Comparison of ENCODE assay signal across 9 cellular contexts in the genomic region with DNA sequence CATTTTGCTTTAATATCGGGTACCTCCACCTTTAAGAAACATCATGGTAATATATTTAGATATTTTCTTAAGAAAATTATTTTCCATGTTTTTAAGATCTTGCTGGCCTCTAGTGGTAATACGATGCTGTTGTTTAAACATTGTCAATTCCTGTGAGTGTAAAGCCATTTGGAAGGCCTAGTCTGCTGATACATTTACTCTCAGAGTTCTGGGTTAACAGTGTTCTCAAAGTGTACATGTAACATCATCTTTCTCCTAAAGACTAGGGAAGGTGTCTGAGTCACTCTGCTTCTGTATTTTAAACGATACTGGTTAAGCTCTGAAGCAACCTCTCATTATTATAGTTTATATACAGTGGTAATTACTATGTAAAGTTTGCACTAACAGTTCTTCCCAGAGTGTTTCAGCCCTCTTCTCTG.
DNase-seq lines count a peak whose midpoint lies in the region; ATAC-seq and TF ChIP-seq lines count a peak whose summit lies in the region.
"Had no signal": no experiment of that assay in that cellular context is flagged by ENCODE, and none has a peak within 500 bp of the region (broad histone marks: within the 10 kb centered on the region; RNA-seq: fewer than 3 reads in every experiment).

No MANE protein-coding gene starts in this region.

- H3K9me3 ChIP-seq in mammary epithelial cell (replicated peaks; ENCODE audit: insufficient read depth, low read length): no peaks in the 10 kb centered on the region
- H3K9me3 ChIP-seq in mesenchymal stem cell (ENCODE audit: control insufficient read depth, low read length): no peaks in the 10 kb centered on the region
- H3K9me3 ChIP-seq: upper lobe of left lung had no signal

- H3K4me1 ChIP-seq in mammary epithelial cell (ENCODE audit: insufficient read depth, low read length) (peaks cover 29% of the 10 kb centered on the region), mesenchymal stem cell (ENCODE audit: control insufficient read depth, insufficient read depth, low read depth, low read length) (no peaks in the 10 kb centered on the region)

- BruUV-seq in mammary epithelial cell (replicated peaks; lab: Mats Ljungman, UMichigan): no TSS peak

- H3K27ac ChIP-seq in mammary epithelial cell (ENCODE audit: insufficient read depth, low read depth, low read length) (peak overlapping the region; percentile 55), mesenchymal stem cell (ENCODE audit: low read length, poor library complexity, severe bottlenecking) (no peak overlapping the region)
- H3K27ac ChIP-seq: upper lobe of left lung had no signal

- dilution Hi-C loops in mammary epithelial cell (cut with HindIII; ENCODE audit: low sequenced_read_pairs): no loop called here

- no peak overlapping the region for H3K14ac ChIP-seq in mesenchymal stem cell (ENCODE audit: low read length in 2 of 2)

- H2AFZ ChIP-seq in mammary epithelial cell (ENCODE audit: low read depth, low read length): no peak overlapping the region
- no peak overlapping the region for H2AFZ ChIP-seq in mesenchymal stem cell (ENCODE audit: low read depth, low read length)

- no peak overlapping the region for H3K23ac ChIP-seq in mesenchymal stem cell (ENCODE audit: low read length in 2 of 2)

- TF ChIP-seq CTCF in mammary epithelial cell (conservative IDR thresholded peaks at IDR 0.05 in 1 of 2, IDR thresholded peaks at IDR 0.05 in 1 of 2; ENCODE audit: extremely low read depth in 1 of 2, insufficient read depth in 1 of 2, low read depth in 1 of 2, low read length in 2 of 2): peak; percentile 48 to 56

- no peaks in the 10 kb centered on the region for H4K20me1 ChIP-seq in mammary epithelial cell (ENCODE audit: insufficient read depth, low read length)

- H3K36me3 ChIP-seq in mammary epithelial cell (ENCODE audit: insufficient read depth, low read length) (peaks cover 12% of the 10 kb centered on the region), mesenchymal stem cell (ENCODE audit: control insufficient read depth in 1 of 2, insufficient read depth in 2 of 2, low read depth in 1 of 2, low read length in 2 of 2) (peaks cover 0 to 36% of the 10 kb centered on the region in 2 experiments)

- H3K36me3 Mint-ChIP-seq in activated naive CD4-positive, alpha-beta T cell treated with anti-CD3 and anti-CD28 coated beads, Interleukin-2, amount 50 U/mL, for 72 hours: no peaks in the 10 kb centered on the region

- H3K18ac ChIP-seq in mesenchymal stem cell (ENCODE audit: low read depth in 1 of 2, low read length in 2 of 2): no peak overlapping the region

- CTCF ChIA-PET in mammary epithelial cell (lab: Charles Lee; ENCODE audit: low non-redundant PET): no interaction called here

- H3K27ac Mint-ChIP-seq in activated naive CD4-positive, alpha-beta T cell treated with anti-CD3 and anti-CD28 coated beads, Interleukin-2, amount 50 U/mL, for 72 hours: no peak overlapping the region

- H2BK120ac ChIP-seq in mesenchymal stem cell (ENCODE audit: low read depth, low read length): no peak overlapping the region

- H2BK15ac ChIP-seq in mesenchymal stem cell (ENCODE audit: low read depth, poor library complexity, severe bottlenecking): no peak overlapping the region

- WGBS in mammary epithelial cell (ENCODE audit: low coverage, missing lambda C conversion rate): 42% methylated on average over 3 of the region's 3 CpGs
- WGBS in mesenchymal stem cell: 8% methylated on average over 1 of the region's 3 CpGs

- DNase-seq in DMS114 treated with DMSO at 0.1 percent for 48 hours (lab: John Stamatoyannopoulos, UW; ENCODE audit: unreplicated experiment) (peak; percentile 45), NCI-H1417 treated with DMSO at 0.1 percent for 48 hours (lab: John Stamatoyannopoulos, UW) (peak; percentile 7), mammary epithelial cell (peak; percentile 72), mesenchymal stem cell (peak; percentile 80), NCI-H1930 (lab: John Stamatoyannopoulos, UW) (no peak), hypothalamus (lab: John Stamatoyannopoulos, UW) (no peak)
- no peak for DNase-seq in activated naive CD4-positive, alpha-beta T cell treated with anti-CD3 and anti-CD28 coated beads, Interleukin-2, amount 50 U/mL, for 72 hours (ENCODE audit: low spot score in 2 of 2)

- in situ Hi-C loops in mammary epithelial cell (cut with MboI; ENCODE audit: low sequenced_read_pairs in 2 of 2): loop anchor here in 1 of 2 donors (10.0 kb wide), 1 partner anchor 328 kb away; no protein-coding TSS in a partner anchor

- no peak overlapping the region for H2BK5ac ChIP-seq in mesenchymal stem cell (ENCODE audit: low read depth, low read length, poor library complexity, severe bottlenecking)

- no peak overlapping the region for H4K8ac ChIP-seq in mesenchymal stem cell (ENCODE audit: low read length)

- H3K9ac ChIP-seq in mammary epithelial cell (ENCODE audit: insufficient read depth, low read length) (no peak overlapping the region), mesenchymal stem cell (ENCODE audit: low read length) (peak overlapping the region; percentile 50)

- ATAC-seq in GM21529 (IDR thresholded peaks at IDR 0.05; ENCODE audit: unreplicated experiment): no peak
- no peak for ATAC-seq in activated naive CD4-positive, alpha-beta T cell treated with anti-CD3 and anti-CD28 coated beads, Interleukin-2, amount 50 U/mL, for 72 hours

- peaks cover 64% of the 10 kb centered on the region for H3K79me2 ChIP-seq in mammary epithelial cell (ENCODE audit: insufficient read depth, low read length)

- no peak overlapping the region for H3K4ac ChIP-seq in mesenchymal stem cell (ENCODE audit: low read depth in 1 of 2, low read length in 2 of 2)

- no peaks in the 10 kb centered on the region for H3K9me3 Mint-ChIP-seq in activated naive CD4-positive, alpha-beta T cell treated with anti-CD3 and anti-CD28 coated beads, Interleukin-2, amount 50 U/mL, for 72 hours

- H3K27me3 ChIP-seq in mammary epithelial cell (ENCODE audit: insufficient read depth, low read length) (no peaks in the 10 kb centered on the region), mesenchymal stem cell (ENCODE audit: control insufficient read depth in 1 of 2, insufficient read depth in 1 of 2, low read length in 2 of 2) (no peaks in the 10 kb centered on the region)
- H3K27me3 ChIP-seq: upper lobe of left lung had no signal

- H2AK5ac ChIP-seq in mesenchymal stem cell (ENCODE audit: low read length, severe bottlenecking): no peak overlapping the region

- H2BK12ac ChIP-seq in mesenchymal stem cell (ENCODE audit: low read length in 2 of 2): no peak overlapping the region

- H3K4me3 ChIP-seq in mammary epithelial cell (replicated peaks in 1 of 3; ENCODE audit: insufficient read depth in 1 of 3, low read depth in 2 of 3, low read length in 3 of 3) (no peak overlapping the region), mesenchymal stem cell (ENCODE audit: insufficient read depth in 1 of 2, low read depth in 1 of 2, low read length in 2 of 2) (no peak overlapping the region)
- H3K4me3 ChIP-seq: upper lobe of left lung had no signal

- H4K91ac ChIP-seq in mesenchymal stem cell (ENCODE audit: low read length): no peak overlapping the region

- peaks cover 7% of the 10 kb centered on the region for H3K79me1 ChIP-seq in mesenchymal stem cell (replicated peaks; ENCODE audit: low read length, poor library complexity, severe bottlenecking)

- intact Hi-C loops in mammary epithelial cell (cut with micrococcal nuclease): loop anchor here (1.0 to 2.0 kb wide), 5 partner anchors 42 to 324 kb away; no protein-coding TSS in a partner anchor

- H3K4me2 ChIP-seq in mammary epithelial cell (ENCODE audit: insufficient read depth, low read depth, low read length) (no peak overlapping the region), mesenchymal stem cell (ENCODE audit: low read length, poor library complexity, severe bottlenecking) (no peak overlapping the region)

Comparison
In these comparisons a context has a peak if more than half of its experiments do, and no peak if none do; other contexts are left out.
1. DNase-seq: peak in DMS114 treated with DMSO at 0.1 percent for 48 hours (single experiment), NCI-H1417 treated with DMSO at 0.1 percent for 48 hours (single experiment), mammary epithelial cell (single experiment) and mesenchymal stem cell (single experiment); none in NCI-H1930 (0 of 2), hypothalamus (0 of 51) and activated naive CD4-positive, alpha-beta T cell treated with anti-CD3 and anti-CD28 coated beads, Interleukin-2, amount 50 U/mL, for 72 hours (0 of 2).